ENCODE assay signal across 2 cellular contexts in genomic region chr7:155313082-155313481, GRCh38.
TF ChIP-seq lines count a peak whose summit lies in the region.

No MANE protein-coding gene starts in this region.

TF ChIP-seq in A549, 52 proteins besides CTCF, POLR2A, EP300 and RAD21:
- TF ChIP-seq BCL3 (IDR thresholded peaks at IDR 0.05): no peak

TF ChIP-seq in K562, 482 proteins besides CTCF, POLR2A, EP300 and RAD21:
- TF ChIP-seq GATAD2A (IDR thresholded peaks at IDR 0.05): no peak
- peak; percentile 45; the same call in 1 of the 2 replicates for TF ChIP-seq POLR2G (IDR thresholded peaks at IDR 0.05; ENCODE audit: low read depth, low read length)
TF ChIP-seq in K562: peak in this region for 1.
